Comparison of ENCODE assay signal across 8 cellular contexts in the genomic region with DNA sequence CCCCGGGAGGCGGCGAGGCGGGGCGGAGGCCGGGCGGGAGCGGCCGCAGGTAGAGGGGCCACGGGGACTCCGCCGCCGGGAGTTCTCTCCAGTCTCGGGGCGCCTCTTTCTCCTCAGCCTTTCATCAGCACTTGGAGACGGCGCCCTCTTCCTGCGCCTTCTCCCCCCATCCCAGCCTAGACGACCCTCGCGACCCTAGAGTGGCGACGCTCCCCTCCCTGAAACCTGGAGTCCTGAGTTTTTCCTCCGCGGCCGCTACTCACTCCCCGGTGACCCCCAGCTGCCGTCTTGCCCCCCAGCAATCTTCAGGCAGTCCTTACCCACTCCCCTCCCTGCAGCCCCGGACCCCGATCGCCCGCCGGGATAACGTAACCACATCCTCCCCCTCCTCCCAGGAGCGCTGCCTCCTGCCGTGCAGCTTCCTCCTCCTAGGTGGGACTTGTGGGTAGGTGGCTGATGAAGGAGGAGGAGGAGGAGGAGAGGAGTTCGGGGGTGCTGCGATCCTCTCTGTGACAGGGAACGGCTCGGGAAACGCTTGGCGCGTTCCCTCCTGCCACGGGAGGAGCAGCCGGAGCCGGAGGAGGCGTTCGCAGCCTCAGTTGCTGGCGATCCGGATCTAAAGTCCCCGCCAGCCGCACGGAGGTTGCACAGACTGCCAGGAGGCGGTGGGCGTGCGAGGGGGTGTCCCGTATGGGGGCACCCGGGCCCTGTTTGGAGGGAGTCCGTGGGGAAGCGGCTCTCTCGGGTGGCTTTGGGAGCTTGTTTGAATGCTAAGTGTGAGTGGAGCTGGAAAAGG. TPM values are rescaled to one million over a fixed set of nuclear protein-coding genes. Genes with fewer than 3 reads are reported as not detected.
DNase-seq lines count a peak whose midpoint lies in the region; ATAC-seq, FAIRE-seq and TF ChIP-seq lines count a peak whose summit lies in the region.

No MANE protein-coding gene starts in this region.

- H3K4me1 Mint-ChIP-seq in astrocyte (ENCODE audit: low read depth, unreplicated experiment) = peaks cover 24% of the 10 kb centered on the region

- H3K36me3 ChIP-seq in PC-3 (ENCODE audit: low read depth, low read length) (peaks cover 7% of the 10 kb centered on the region), astrocyte (ENCODE audit: insufficient read depth, low read length) (peaks cover 3% of the 10 kb centered on the region), psoas muscle (ENCODE audit: insufficient read depth in 1 of 2, low read depth in 1 of 2) (no peaks in the 10 kb centered on the region)

- H3K27ac Mint-ChIP-seq in astrocyte (ENCODE audit: unreplicated experiment) = peak overlapping the region; percentile 93

- DNase-seq in AG09309 (ENCODE audit: low read depth) = no peak
- DNase-seq in PC-3 = peak; percentile 27
- peak; percentile 26 for DNase-seq in astrocyte (ENCODE audit: low read depth)
- peak in 40 of 51 donors; percentile 13 to 80 (median 30) for DNase-seq in hypothalamus (lab: John Stamatoyannopoulos, UW)
- peak; percentile 26 to 58 for DNase-seq in psoas muscle
- no peak for DNase-seq in cortex of kidney (lab: John Stamatoyannopoulos, UW)
- DNase-seq in epidermal melanocyte (ENCODE audit: insufficient read length, low spot score) = no peak

- POLR2A ChIA-PET in PC-3 (lab: Charles Lee; ENCODE audit: unreplicated experiment) = no interaction called here

- BruUV-seq in PC-3 (replicated peaks; lab: Mats Ljungman, UMichigan) = no TSS peak

- H3K9me3 ChIP-seq in PC-3 (ENCODE audit: low read length) = 0 out of 2 replicates have a peak, but pooled peaks cover 7% of the 10 kb centered on the region
- H3K9me3 ChIP-seq in astrocyte (ENCODE audit: insufficient read depth, low read depth, low read length) = peaks cover 6% of the 10 kb centered on the region
- H3K9me3 ChIP-seq in psoas muscle = peaks cover 17% of the 10 kb centered on the region

- H4K20me1 ChIP-seq in PC-3 (ENCODE audit: low read length) (no peaks in the 10 kb centered on the region), astrocyte (ENCODE audit: insufficient read depth, low read length) (peaks cover 7% of the 10 kb centered on the region)

- peak overlapping the region; percentile 75 for H3K9ac ChIP-seq in PC-3 (ENCODE audit: low read length)
- peak overlapping the region; percentile 91 for H3K9ac ChIP-seq in astrocyte (ENCODE audit: low read length)

- H3K9me3 Mint-ChIP-seq in astrocyte (ENCODE audit: unreplicated experiment) = peaks cover 7% of the 10 kb centered on the region

- H3K4me3 ChIP-seq in AG09309 (ENCODE audit: control insufficient read depth, low read depth, low read length) (peak overlapping the region; percentile 94), PC-3 (ENCODE audit: low read length) (peak overlapping the region; percentile 97), astrocyte (ENCODE audit: insufficient read depth, low read depth, low read length) (peak overlapping the region; percentile 82), psoas muscle (peak overlapping the region; percentile 77)

- H2AFZ ChIP-seq in PC-3 (ENCODE audit: low read length) (peak overlapping the region; percentile 77), astrocyte (ENCODE audit: low read depth, low read length) (peak overlapping the region; percentile 95)

- ATAC-seq in GM18511 (IDR thresholded peaks at IDR 0.05; ENCODE audit: unreplicated experiment) (peak; percentile 25), PC-3 (peak; percentile 37), psoas muscle (peak; percentile 5 to 51 (median 28))

- CTCF ChIA-PET in PC-3 (lab: Charles Lee) = interaction anchor here (0.5 kb wide), 1 partner anchor 34 kb away, joined by 10 read pairs; no protein-coding TSS in a partner anchor

- WGBS in psoas muscle, 3 donors = 0 to 1% (median 0%) methylated on average over 32 to 61 of the region's 61 CpGs

- H3K79me2 ChIP-seq in PC-3 (ENCODE audit: low read length) (peaks cover 50% of the 10 kb centered on the region), astrocyte (ENCODE audit: insufficient read depth, low read length) (peaks cover 52% of the 10 kb centered on the region)

- no peaks in the 10 kb centered on the region for H3K27me3 ChIP-seq in PC-3 (ENCODE audit: low read length)
- no peaks in the 10 kb centered on the region for H3K27me3 ChIP-seq in astrocyte (ENCODE audit: insufficient read depth, low read length)
- H3K27me3 ChIP-seq in psoas muscle (ENCODE audit: insufficient read depth in 3 of 3, low read length in 2 of 3) = peaks cover 0 to 44% (median 0%) of the 10 kb centered on the region in 3 donors

- H3K27me3 Mint-ChIP-seq in astrocyte (ENCODE audit: low read depth, unreplicated experiment) = no peaks in the 10 kb centered on the region

- H3K4me1 ChIP-seq in PC-3 (ENCODE audit: insufficient read depth, low read length) (peaks cover 13% of the 10 kb centered on the region), astrocyte (ENCODE audit: insufficient read depth, low read length) (peaks cover 10% of the 10 kb centered on the region), psoas muscle (peaks cover 9% of the 10 kb centered on the region)

- no peaks in the 10 kb centered on the region for H3K9me2 ChIP-seq in PC-3 (replicated peaks; ENCODE audit: low read length)

- FAIRE-seq in astrocyte (lab: Jason Lieb, UNC) = no peak

- peak overlapping the region; percentile 58 for H3K27ac ChIP-seq in PC-3 (ENCODE audit: low read length)
- H3K27ac ChIP-seq in astrocyte (ENCODE audit: low read depth, low read length) = peak overlapping the region; percentile 69
- peak overlapping the region; percentile 59 for H3K27ac ChIP-seq in psoas muscle

- H3K4me3 Mint-ChIP-seq in astrocyte (ENCODE audit: unreplicated experiment) = peak overlapping the region; percentile 93

- intact Hi-C loops in PC-3 (cut with micrococcal nuclease) = loop anchor here (1.0 to 5.0 kb wide), 2 partner anchors 42 to 269 kb away; no protein-coding TSS in a partner anchor
- intact Hi-C loops in psoas muscle (cut with DNase I) = no loop called here

- H3K4me2 ChIP-seq in PC-3 (ENCODE audit: low read length) = peak overlapping the region; percentile 91
- H3K4me2 ChIP-seq in astrocyte (ENCODE audit: low read length) = peak overlapping the region; percentile 90

- no peaks in the 10 kb centered on the region for H3F3A ChIP-seq in PC-3 (ENCODE audit: low read length, unreplicated experiment)

- TF ChIP-seq CTCF in AG09309 (IDR thresholded peaks at IDR 0.05; ENCODE audit: control insufficient read depth, insufficient read depth, low read depth, low read length, missing control alignments) = no peak
- TF ChIP-seq CTCF in PC-3 (conservative IDR thresholded peaks at IDR 0.05; ENCODE audit: low read depth, low read length) = no peak
- TF ChIP-seq CTCF in astrocyte (IDR thresholded peaks at IDR 0.05; ENCODE audit: insufficient read depth, low read depth, low read length) = no peak
- no peak for TF ChIP-seq CTCF in psoas muscle (IDR thresholded peaks at IDR 0.05)

- H3K36me3 Mint-ChIP-seq in astrocyte (ENCODE audit: low read depth, unreplicated experiment) = no peaks in the 10 kb centered on the region

RNA-seq across cellular contexts. Expression of gene PLEKHA5, which starts 0.9 kb away (rescaled TPM):
- 16.7 and 18.4 TPM in 2 replicates for total RNA-seq in PC-3 (2014; rRNA removed)
- total RNA-seq in astrocyte = 35.5 and 38.9 TPM in 2 replicates
- total RNA-seq in psoas muscle = 1 to 10 TPM in 3 of 4 donors, under 1 TPM in 1; 0.78 to 3.3 (median 1.2) TPM
- under 1 TPM; 0.52 to 0.80 (median 0.73) TPM for polyA plus RNA-seq in psoas muscle

Comparison
In these comparisons a context has a peak if more than half of its experiments do, and no peak if none do; other contexts are left out.
1. DNase-seq: peak in PC-3 (single experiment), astrocyte (single experiment), hypothalamus (40 of 51) and psoas muscle (2 of 2); none in AG09309 (single experiment), cortex of kidney (single experiment) and epidermal melanocyte (single experiment).
2. Peak in every context shown above with its lines, with median percentiles within 50 percentile points of each other: H3K4me3 ChIP-seq, ATAC-seq and H3K27ac ChIP-seq.